8 cellular contexts compared by ENCODE assay signal in the genomic region with DNA sequence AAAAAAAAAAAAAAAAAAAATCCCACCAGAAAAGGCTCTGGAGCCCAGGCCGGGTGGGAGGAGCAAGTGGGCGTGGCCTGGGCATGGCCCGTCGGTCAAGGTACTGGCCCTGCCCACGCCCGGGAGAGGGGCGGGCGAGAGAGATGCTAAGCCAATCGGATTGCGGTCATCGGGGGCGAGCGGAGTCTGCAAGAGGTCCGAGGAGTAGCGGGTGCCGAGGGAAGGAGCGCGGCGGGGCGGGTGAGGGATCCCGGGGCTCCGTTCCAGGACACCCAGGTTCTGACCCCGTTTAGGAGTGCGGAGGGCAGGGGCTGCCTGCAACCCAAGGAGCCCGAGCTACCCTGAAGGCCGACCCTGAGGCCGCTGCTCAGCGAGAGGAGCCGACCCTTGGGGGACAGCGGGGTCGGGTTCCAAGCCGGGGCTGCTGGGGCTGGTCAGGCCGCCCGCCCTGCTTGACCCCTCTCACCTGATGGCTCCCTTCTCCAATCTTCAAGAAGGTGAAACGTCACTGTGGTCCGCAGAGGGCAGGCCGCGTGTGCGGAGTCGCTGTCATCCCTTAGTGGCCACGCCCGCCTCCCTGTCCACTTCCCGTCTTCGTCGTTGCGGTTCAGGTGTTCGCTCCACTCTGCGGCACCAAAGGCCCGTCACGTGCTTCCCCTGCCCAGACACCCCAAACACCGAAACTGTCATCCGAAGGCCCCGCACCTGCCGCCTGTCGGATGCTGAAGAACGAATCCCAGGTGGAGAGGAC. TPM values are rescaled to one million over a fixed set of nuclear protein-coding genes. Genes with fewer than 3 reads are reported as not detected.
DNase-seq lines count a peak whose midpoint lies in the region; TF ChIP-seq lines count a peak whose summit lies in the region.

No MANE protein-coding gene starts in this region.

- peak overlapping the region; percentile 34 for H3K27ac ChIP-seq in 22Rv1

- peak; percentile 29 for TF ChIP-seq POLR2A in GM19099 (IDR thresholded peaks at IDR 0.05; ENCODE audit: extremely low read depth, insufficient read length, low read depth)

- H3K4me3 ChIP-seq in epithelial cell of proximal tubule (ENCODE audit: low read depth, low read length) = peak overlapping the region; percentile 65

- no peak for TF ChIP-seq CTCF in 22Rv1 (IDR thresholded peaks at IDR 0.05)
- TF ChIP-seq CTCF in epithelial cell of proximal tubule (conservative IDR thresholded peaks at IDR 0.05; ENCODE audit: low read depth, low read length) = no peak

- peak; percentile 74 to 85 for DNase-seq in NCI-H524 (lab: John Stamatoyannopoulos, UW)
- DNase-seq in activated CD8-positive, alpha-beta memory T cell treated with anti-CD3 and anti-CD28 coated beads, Interleukin-2, amount 50 U/mL, for 4 hours = peak; percentile 75
- no peak for DNase-seq in epithelial cell of proximal tubule (ENCODE audit: low read depth)
- peak; percentile 78 for DNase-seq in mucosa of gallbladder (ENCODE audit: low spot score)
- DNase-seq in stimulated activated CD8-positive, alpha-beta memory T cell treated with anti-CD3 and anti-CD28 coated beads, Interleukin-15, amount 100 ng/mL, for 48 hours (ENCODE audit: low read depth in 2 of 2) = peak; percentile 58 to 72
- DNase-seq in GDM1 (lab: John Stamatoyannopoulos, UW) = no peak

RNA-seq across cellular contexts. Expression of a gene that starts 11.1 kb away (rescaled TPM):
- 11.0 and 17.7 TPM in 2 replicates for total RNA-seq in epithelial cell of proximal tubule
- 40.2 TPM for total RNA-seq in mucosa of gallbladder

RNA-seq across cellular contexts. Expression of a gene that starts 38.6 kb away (rescaled TPM):
- total RNA-seq in epithelial cell of proximal tubule (4.7 TPM in 2 replicates), mucosa of gallbladder (41.8 TPM)

Comparison
In these comparisons a context has a peak if more than half of its experiments do, and no peak if none do; other contexts are left out.
1. DNase-seq: peak in NCI-H524 (2 of 2), activated CD8-positive, alpha-beta memory T cell treated with anti-CD3 and anti-CD28 coated beads, Interleukin-2, amount 50 U/mL, for 4 hours (single experiment), mucosa of gallbladder (single experiment) and stimulated activated CD8-positive, alpha-beta memory T cell treated with anti-CD3 and anti-CD28 coated beads, Interleukin-15, amount 100 ng/mL, for 48 hours (2 of 2); none in epithelial cell of proximal tubule (single experiment) and GDM1 (single experiment).